Comparison of ENCODE assay signal across 8 cellular contexts in genomic region chr6:156953478-156954146, GRCh38.
DNase-seq lines count a peak whose midpoint lies in the region; ATAC-seq and TF ChIP-seq lines count a peak whose summit lies in the region.

No MANE protein-coding gene starts in this region.

- peaks cover 4% of the 10 kb centered on the region for H3K36me3 Mint-ChIP-seq in activated naive CD4-positive, alpha-beta T cell treated with anti-CD3 and anti-CD28 coated beads, Interleukin-2, amount 10 ng/mL, durations not matched to agents 7 days and 5 days
- H3K36me3 Mint-ChIP-seq in WTC11 = no peaks in the 10 kb centered on the region

- H3K27ac Mint-ChIP-seq in activated naive CD4-positive, alpha-beta T cell treated with anti-CD3 and anti-CD28 coated beads, Interleukin-2, amount 10 ng/mL, durations not matched to agents 7 days and 5 days = no peak overlapping the region
- peak overlapping the region; percentile 69 for H3K27ac Mint-ChIP-seq in WTC11

- H3K4me1 Mint-ChIP-seq in activated naive CD4-positive, alpha-beta T cell treated with anti-CD3 and anti-CD28 coated beads, Interleukin-2, amount 10 ng/mL, durations not matched to agents 7 days and 5 days = peaks cover 40% of the 10 kb centered on the region
- peaks cover 62% of the 10 kb centered on the region for H3K4me1 Mint-ChIP-seq in WTC11

- ATAC-seq in WTC11 = peak; percentile 75
- no peak for ATAC-seq in HG02610 (IDR thresholded peaks at IDR 0.05; ENCODE audit: unreplicated experiment)

- H3K9me3 Mint-ChIP-seq in activated naive CD4-positive, alpha-beta T cell treated with anti-CD3 and anti-CD28 coated beads, Interleukin-2, amount 10 ng/mL, durations not matched to agents 7 days and 5 days = no peaks in the 10 kb centered on the region
- no peaks in the 10 kb centered on the region for H3K9me3 Mint-ChIP-seq in WTC11

- peak; percentile 54 for DNase-seq in activated naive CD4-positive, alpha-beta T cell treated with anti-CD3 and anti-CD28 coated beads, Interleukin-2, amount 10 ng/mL, durations not matched to agents 7 days and 5 days
- DNase-seq in activated naive CD4-positive, alpha-beta T cell treated with anti-CD3 and anti-CD28 coated beads, Interleukin-2, amount 50 U/mL, for 16 hours = no peak
- peak; percentile 63 for DNase-seq in NCI-H1092 (lab: John Stamatoyannopoulos, UW)
- DNase-seq in WTC11 (ENCODE audit: low spot score) = no peak
- DNase-seq in globus pallidus (ENCODE audit: low spot score) = peak; percentile 21
- DNase-seq in pulmonary artery endothelial cell (ENCODE audit: low read depth, low spot score) = peak; percentile 60
- no peak for DNase-seq in GM19240 (ENCODE audit: insufficient read length, low spot score)

- H3K4me3 Mint-ChIP-seq in activated naive CD4-positive, alpha-beta T cell treated with anti-CD3 and anti-CD28 coated beads, Interleukin-2, amount 10 ng/mL, durations not matched to agents 7 days and 5 days = no peak overlapping the region
- H3K4me3 Mint-ChIP-seq in WTC11 = peak overlapping the region; percentile 37

- POLR2A ChIA-PET in WTC11 (lab: Charles Lee) = interaction anchor here (0.6 kb wide), 1 partner anchor 37 kb away, joined by 3 read pairs; no protein-coding TSS in a partner anchor

- no peak for TF ChIP-seq CTCF in WTC11 (IDR thresholded peaks at IDR 0.05)

- CTCF ChIA-PET in activated naive CD4-positive, alpha-beta T cell treated with anti-CD3 and anti-CD28 coated beads, Interleukin-2, amount 10 ng/mL, durations not matched to agents 7 days and 5 days (lab: Charles Lee) = interaction anchor here (1.8 to 3.0 kb wide), 2 partner anchors 11 to 13 kb away, joined by 5 to 8 read pairs; no protein-coding TSS in a partner anchor
- CTCF ChIA-PET in WTC11 (lab: Charles Lee) = interaction anchor here (0.5 to 2.5 kb wide), 6 partner anchors 8 to 109 kb away, joined by 3 to 11 read pairs (median 5); no protein-coding TSS in a partner anchor

- H3K27me3 Mint-ChIP-seq in activated naive CD4-positive, alpha-beta T cell treated with anti-CD3 and anti-CD28 coated beads, Interleukin-2, amount 10 ng/mL, durations not matched to agents 7 days and 5 days = no peaks in the 10 kb centered on the region
- H3K27me3 Mint-ChIP-seq in WTC11 (ENCODE audit: low read depth) = no peaks in the 10 kb centered on the region

TF ChIP-seq in WTC11, 78 proteins besides CTCF, POLR2A, EP300 and RAD21:
- no peak for TF ChIP-seq ETV6 (CRISPR knock-in tag; IDR thresholded peaks at IDR 0.05)
TF ChIP-seq in WTC11: peak in this region for 0.

Comparison
In these comparisons a context has a peak if more than half of its experiments do, and no peak if none do; other contexts are left out.
1. DNase-seq: peak in activated naive CD4-positive, alpha-beta T cell treated with anti-CD3 and anti-CD28 coated beads, Interleukin-2, amount 10 ng/mL, durations not matched to agents 7 days and 5 days (single experiment), NCI-H1092 (single experiment), globus pallidus (single experiment) and pulmonary artery endothelial cell (single experiment); none in activated naive CD4-positive, alpha-beta T cell treated with anti-CD3 and anti-CD28 coated beads, Interleukin-2, amount 50 U/mL, for 16 hours (single experiment), WTC11 (single experiment) and GM19240 (single experiment).